8 cellular contexts compared by ENCODE assay signal in the genomic region with DNA sequence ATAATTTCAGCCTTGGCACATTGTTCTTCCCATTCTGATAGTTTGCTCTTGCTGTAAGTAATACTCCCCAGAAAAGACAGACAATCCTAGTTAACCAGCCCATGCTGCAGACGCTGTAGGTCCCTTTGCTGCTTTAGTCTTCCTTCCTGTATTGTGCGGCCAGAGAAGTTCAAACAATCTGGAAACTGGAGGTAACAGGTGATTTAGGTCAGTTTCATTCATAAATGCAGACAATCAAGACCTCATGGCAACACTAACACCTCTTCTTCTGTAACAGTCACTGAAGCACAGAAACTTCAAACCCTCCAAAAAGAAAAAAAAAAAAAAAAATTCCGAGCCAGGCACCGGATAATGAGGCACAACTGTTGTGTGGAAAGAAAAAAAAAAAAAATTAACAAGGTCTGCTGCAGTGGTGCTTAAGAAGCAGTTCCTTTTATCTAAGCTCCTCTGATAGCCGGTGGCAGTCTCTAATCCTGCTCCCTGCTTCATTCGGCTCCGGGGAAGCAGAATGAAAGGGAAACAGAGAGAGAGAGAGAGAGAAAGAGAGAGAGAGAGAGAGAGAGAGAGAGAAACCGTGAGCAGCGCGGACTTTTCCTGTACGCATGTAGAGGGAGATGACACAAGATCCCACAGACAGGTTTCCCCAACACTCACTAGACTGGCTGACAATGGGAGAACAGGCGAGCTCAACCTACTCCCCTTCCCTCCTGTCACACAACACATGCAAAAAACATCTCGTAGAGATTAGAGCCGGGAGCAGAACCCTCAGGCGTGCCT. TPM values are rescaled to one million over a fixed set of nuclear protein-coding genes. Genes with fewer than 3 reads are reported as not detected.
A peak's percentile ranks its signal among the peaks of the same experiment; 100 is the strongest.
DNase-seq lines count a peak whose midpoint lies in the region; ATAC-seq and TF ChIP-seq lines count a peak whose summit lies in the region.

A gene (minus strand): TSS at position 306 of the 777 bp plus-strand sequence. CDS start 203 bp downstream, at position 103.

- no peak within 1 kb of the TSS for H4K91ac ChIP-seq in trophoblast cell (ENCODE audit: low read depth, low read length)

- H2BK12ac ChIP-seq in trophoblast cell (ENCODE audit: low read length), result no peak within 1 kb of the TSS

- peak within 1 kb of the TSS; percentile 81 for H3K9ac ChIP-seq in GM23248
- no peak within 1 kb of the TSS for H3K9ac ChIP-seq in trophoblast cell (ENCODE audit: low read length)

- H4K20me1 ChIP-seq in GM23248 (ENCODE audit: insufficient read depth), result no peaks in the 10 kb centered on the region

- H3K36me3 ChIP-seq in GM23248 (ENCODE audit: low read depth), result no peaks in the 10 kb centered on the region
- no peaks in the 10 kb centered on the region for H3K36me3 ChIP-seq in ascending aorta
- no peaks in the 10 kb centered on the region for H3K36me3 ChIP-seq in trophoblast cell (ENCODE audit: control insufficient read depth in 1 of 2, insufficient read depth in 2 of 2, low read length in 2 of 2)

- no peak within 1 kb of the TSS for H4K8ac ChIP-seq in trophoblast cell (ENCODE audit: low read depth, low read length)

- TF ChIP-seq CTCF in ascending aorta (IDR thresholded peaks at IDR 0.05), result no peak

- H3K18ac ChIP-seq in trophoblast cell (ENCODE audit: low read length), result no peak within 1 kb of the TSS

- H2BK120ac ChIP-seq in trophoblast cell (ENCODE audit: insufficient read depth, low read length, poor library complexity), result no peak within 1 kb of the TSS

- H3K9me2 ChIP-seq in GM23248 (ENCODE audit: insufficient read depth), result no peaks in the 10 kb centered on the region

- no peak within 1 kb of the TSS for H3K23ac ChIP-seq in trophoblast cell (ENCODE audit: low read length)

- intact Hi-C loops in ascending aorta (cut with DNase I), result no loop called here
- intact Hi-C loops in left ventricle myocardium superior (cut with micrococcal nuclease), result no loop called here

- H3K27me3 ChIP-seq in GM23248 (replicated peaks; ENCODE audit: insufficient read depth), result no peaks in the 10 kb centered on the region
- no peaks in the 10 kb centered on the region for H3K27me3 ChIP-seq in ascending aorta
- H3K27me3 ChIP-seq in trophoblast cell (ENCODE audit: insufficient read depth, low read length), result no peaks in the 10 kb centered on the region

- H3K79me1 ChIP-seq in trophoblast cell (ENCODE audit: low read length), result peaks cover 2% of the 10 kb centered on the region

- peak within 1 kb of the TSS; percentile 91 for H2AFZ ChIP-seq in GM23248
- peak within 1 kb of the TSS; percentile 45 for H2AFZ ChIP-seq in trophoblast cell (ENCODE audit: insufficient read depth, low read length, poor library complexity)

- in situ Hi-C loops in GM23248 (cut with MboI), result loop anchor here (10.0 kb wide), 1 partner anchor 830 kb away; no protein-coding TSS in a partner anchor

- no peak within 1 kb of the TSS for H3K4ac ChIP-seq in trophoblast cell (ENCODE audit: low read depth, low read length)

- no peak within 1 kb of the TSS for H3K14ac ChIP-seq in trophoblast cell (ENCODE audit: low read length)

- no peak within 1 kb of the TSS for H4K12ac ChIP-seq in trophoblast cell (ENCODE audit: low read depth, low read length)

- peaks cover 30% of the 10 kb centered on the region; the same call in 1 of the 2 replicates for H3F3A ChIP-seq in GM23248 (ENCODE audit: insufficient read depth)

- peaks cover 57% of the 10 kb centered on the region for H3K79me2 ChIP-seq in GM23248 (ENCODE audit: insufficient read depth)
- H3K79me2 ChIP-seq in trophoblast cell (ENCODE audit: control insufficient read depth, insufficient read depth, low read length, poor library complexity), result no peaks in the 10 kb centered on the region

- ATAC-seq in left ventricle myocardium superior (peak; percentile 91), HG03442 (IDR thresholded peaks at IDR 0.05; ENCODE audit: unreplicated experiment) (no peak), GM21360 (IDR thresholded peaks at IDR 0.05; ENCODE audit: unreplicated experiment) (no peak)

- no peak within 1 kb of the TSS for H2AK5ac ChIP-seq in trophoblast cell (ENCODE audit: low read length)

- H3K27ac ChIP-seq in GM23248 (peak within 1 kb of the TSS; percentile 47), ascending aorta (no peak within 1 kb of the TSS), trophoblast cell (ENCODE audit: low read depth, low read length) (peak within 1 kb of the TSS; percentile 49)

- H3K4me3 ChIP-seq in GM23248, result peak within 1 kb of the TSS; percentile 92
- H3K4me3 ChIP-seq in ascending aorta, result peak within 1 kb of the TSS; percentile 46 to 61
- H3K4me3 ChIP-seq in trophoblast cell (ENCODE audit: low read depth, low read length), result peak within 1 kb of the TSS; percentile 57

- peak; percentile 63 for DNase-seq in AG20443 (ENCODE audit: low spot score)
- peak; percentile 84 for DNase-seq in GM23248
- peak; percentile 66 to 80 for DNase-seq in NOMO-1 (lab: John Stamatoyannopoulos, UW; ENCODE audit: unreplicated experiment in 2 of 2)
- DNase-seq in ascending aorta (ENCODE audit: low spot score in 2 of 2), result no peak
- DNase-seq in left ventricle myocardium superior, result no peak
- peak; percentile 23 to 50 for DNase-seq in trophoblast cell

- no peak within 1 kb of the TSS for H2BK5ac ChIP-seq in trophoblast cell (ENCODE audit: low read depth, low read length, poor library complexity)

- WGBS in GM23248 (ENCODE audit: low coverage in 1 of 2, low lambda C conversion rate in 2 of 2, missing lambda C conversion rate in 2 of 2), 2 experiments, result 1% methylated on average over 15 of the region's 15 CpGs
- no CpG with 5 or more reads among the region's 15 CpGs for WGBS in trophoblast cell (ENCODE audit: extremely low coverage, insufficient coverage, insufficient read length)

- H3K4me2 ChIP-seq in GM23248 (ENCODE audit: unreplicated experiment), result peak within 1 kb of the TSS; percentile 90
- peak within 1 kb of the TSS; percentile 91 for H3K4me2 ChIP-seq in trophoblast cell (ENCODE audit: low read length)

- H3K9me3 ChIP-seq in GM23248 (ENCODE audit: low read depth) (no peaks in the 10 kb centered on the region), ascending aorta (no peaks in the 10 kb centered on the region), trophoblast cell (ENCODE audit: insufficient read depth, low read depth, low read length) (no peaks in the 10 kb centered on the region)

- H3K4me1 ChIP-seq in GM23248 (ENCODE audit: insufficient read depth), result peaks cover 45% of the 10 kb centered on the region
- H3K4me1 ChIP-seq in ascending aorta, result no peaks in the 10 kb centered on the region
- no peaks in the 10 kb centered on the region for H3K4me1 ChIP-seq in trophoblast cell (ENCODE audit: control insufficient read depth in 1 of 2, insufficient read depth in 2 of 2, low read length in 2 of 2)

RNA-seq across cellular contexts. Expression of the gene that starts here (rescaled TPM):
- 36.5 and 48.4 TPM in 2 replicates for total RNA-seq in GM23248 (2014; rRNA removed; shearing (Covaris generic))
- polyA plus RNA-seq in GM23248 (2016; fragmentation: Nextera tagmentation; extraction: Ambion mirVana), result 24.5 and 25.3 TPM in 2 replicates
- 0.75 TPM for total RNA-seq in ascending aorta
- 1.2 TPM for total RNA-seq in left ventricle myocardium superior
- polyA plus RNA-seq in trophoblast cell (2013), result 4.9 and 5.3 TPM in 2 replicates

Comparison
In these comparisons a context has a peak if more than half of its experiments do, and no peak if none do; other contexts are left out.
1. RNA of the gene that starts here (total RNA-seq): 36.5 to 48.4 TPM in GM23248; 1.2 TPM in left ventricle myocardium superior (single experiment) and 0.75 TPM in ascending aorta (single experiment); every median in the first group is over 10 times any median in the second.
2. DNase-seq: peak in AG20443 (single experiment), GM23248 (single experiment), NOMO-1 (2 of 2) and trophoblast cell (2 of 2); none in ascending aorta (0 of 2) and left ventricle myocardium superior (single experiment).
3. H3K27ac ChIP-seq: peak in GM23248 (single experiment) and trophoblast cell (single experiment); none in ascending aorta (0 of 2).
4. Peak in every context shown above with its lines, with median percentiles within 50 percentile points of each other: H3K4me3 ChIP-seq.